In the genomic region with DNA sequence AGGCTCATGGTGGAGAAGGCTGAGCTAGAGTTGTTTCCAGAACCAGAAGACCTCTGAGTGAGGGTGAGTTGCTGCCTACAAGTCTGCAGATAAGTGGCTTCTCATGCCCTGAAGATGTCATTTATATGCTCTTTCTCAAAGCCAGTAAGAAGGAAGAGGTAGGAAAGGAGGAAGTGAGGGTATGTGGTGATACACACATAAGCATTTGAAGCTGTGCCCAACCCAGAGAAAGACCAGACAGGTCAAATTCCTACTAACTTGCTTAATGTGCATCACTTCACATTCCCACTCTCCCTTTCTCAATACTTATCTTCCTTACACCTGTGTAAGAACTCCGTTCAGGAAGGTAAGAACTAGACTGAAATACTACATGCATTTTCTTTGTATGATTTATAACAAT, we compare ENCODE assay signal across 27 cellular contexts. TPM values are rescaled to one million over a fixed set of nuclear protein-coding genes. Genes with fewer than 3 reads are reported as not detected.
DNase-seq lines count a peak whose midpoint lies in the region; ATAC-seq and TF ChIP-seq lines count a peak whose summit lies in the region.
"Had no signal": no experiment of that assay in that cellular context is flagged by ENCODE, and none has a peak within 500 bp of the region (broad histone marks: within the 10 kb centered on the region; RNA-seq: fewer than 3 reads in every experiment).

A gene with protein sequence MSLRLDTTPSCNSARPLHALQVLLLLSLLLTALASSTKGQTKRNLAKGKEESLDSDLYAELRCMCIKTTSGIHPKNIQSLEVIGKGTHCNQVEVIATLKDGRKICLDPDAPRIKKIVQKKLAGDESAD (minus strand): TSS at position 95 of the 400 bp plus-strand sequence. CDS start 87 bp downstream, at position 8.

- H3K4me2 ChIP-seq in GM23338, result no peak within 1 kb of the TSS
- H3K4me2 ChIP-seq in Loucy (ENCODE audit: low read depth, low read length, poor library complexity, severe bottlenecking), result no peak within 1 kb of the TSS

- H3K36me3 Mint-ChIP-seq in GM23338 (ENCODE audit: low read depth) (peaks cover 20% of the 10 kb centered on the region), WTC11 (peaks cover 4% of the 10 kb centered on the region; the same call in 1 of the 2 replicates)
- H3K36me3 Mint-ChIP-seq: mesothelial cell of epicardium; stimulated activated memory B cell treated with anti-CD40 and anti-IgM and Interleukin-4, amounts not matched to agents 10 μg/mL and 1 μg/mL and 100 μg/mL, for 72 hours had no signal

- H3K27ac ChIP-seq in GM23338 (ENCODE audit: low read depth), result no peak within 1 kb of the TSS
- no peak within 1 kb of the TSS for H3K27ac ChIP-seq in left ventricle myocardium inferior (replicated peaks)
- H3K27ac ChIP-seq: testis, vagina had no signal

- no peak within 1 kb of the TSS for H3K4me3 ChIP-seq in GM23338
- no peak within 1 kb of the TSS for H3K4me3 ChIP-seq in Loucy (ENCODE audit: low read length, poor library complexity, severe bottlenecking)
- H3K4me3 ChIP-seq in mononuclear cell (ENCODE audit: low read length), result no peak within 1 kb of the TSS
- no peak within 1 kb of the TSS for H3K4me3 ChIP-seq in left ventricle myocardium inferior
- H3K4me3 ChIP-seq: testis, vagina had no signal

- H3K27ac Mint-ChIP-seq in GM23338 (peak within 1 kb of the TSS; percentile 61; the same call in 1 of the 2 replicates), WTC11 (peak within 1 kb of the TSS; percentile 25; the same call in 1 of the 2 replicates)
- H3K27ac Mint-ChIP-seq: activated CD4-positive, alpha-beta T cell treated with anti-CD3 and anti-CD28 coated beads for 36 hours; mesothelial cell of epicardium; nephron; stimulated activated memory B cell treated with anti-CD40 and anti-IgM and Interleukin-4, amounts not matched to agents 10 μg/mL and 1 μg/mL and 100 μg/mL, for 72 hours had no signal

- intact Hi-C loops in left ventricle myocardium inferior (cut with micrococcal nuclease), result no loop called here

- no peak for ATAC-seq in GM23338
- no peak for ATAC-seq in WTC11
- ATAC-seq: activated CD4-positive, alpha-beta T cell treated with anti-CD3 and anti-CD28 coated beads for 36 hours; left lobe of liver; stimulated activated memory B cell treated with anti-CD40 and anti-IgM and Interleukin-4, amounts not matched to agents 10 μg/mL and 1 μg/mL and 100 μg/mL, for 72 hours had no signal

- H3K4me1 Mint-ChIP-seq in GM23338 (peaks cover 36% of the 10 kb centered on the region), WTC11 (peaks cover 76% of the 10 kb centered on the region)
- H3K4me1 Mint-ChIP-seq: activated CD4-positive, alpha-beta T cell treated with anti-CD3 and anti-CD28 coated beads for 36 hours; mesothelial cell of epicardium; nephron; stimulated activated memory B cell treated with anti-CD40 and anti-IgM and Interleukin-4, amounts not matched to agents 10 μg/mL and 1 μg/mL and 100 μg/mL, for 72 hours had no signal

- H3F3A ChIP-seq in GM23338 (replicated peaks; ENCODE audit: low read depth) (no peaks in the 10 kb centered on the region), Loucy (ENCODE audit: low read depth) (no peaks in the 10 kb centered on the region)

- TF ChIP-seq CTCF in GM23338 (conservative IDR thresholded peaks at IDR 0.05; ENCODE audit: low read depth in 2 of 2) (no peak), Loucy (conservative IDR thresholded peaks at IDR 0.05; ENCODE audit: low read length) (no peak), WTC11 (IDR thresholded peaks at IDR 0.05) (no peak), left ventricle myocardium inferior (IDR thresholded peaks at IDR 0.05; ENCODE audit: borderline replicate concordance) (no peak)

- H3K4me3 Mint-ChIP-seq in GM23338, result no peak within 1 kb of the TSS
- H3K4me3 Mint-ChIP-seq in WTC11, result no peak within 1 kb of the TSS
- H3K4me3 Mint-ChIP-seq: activated CD4-positive, alpha-beta T cell treated with anti-CD3 and anti-CD28 coated beads for 36 hours; mesothelial cell of epicardium; nephron; stimulated activated memory B cell treated with anti-CD40 and anti-IgM and Interleukin-4, amounts not matched to agents 10 μg/mL and 1 μg/mL and 100 μg/mL, for 72 hours had no signal

- H3K9ac ChIP-seq in Loucy (ENCODE audit: low read depth, low read length, poor library complexity, severe bottlenecking), result no peak within 1 kb of the TSS

- H3K9me3 ChIP-seq in Loucy (ENCODE audit: insufficient read depth, low read depth, low read length), result no peaks in the 10 kb centered on the region
- no peaks in the 10 kb centered on the region for H3K9me3 ChIP-seq in mononuclear cell (ENCODE audit: low read depth, low read length)
- H3K9me3 ChIP-seq in left ventricle myocardium inferior (replicated peaks), result no peaks in the 10 kb centered on the region
- H3K9me3 ChIP-seq: testis, vagina had no signal

- H3K79me2 ChIP-seq in GM23338 (replicated peaks; ENCODE audit: insufficient read depth) (no peaks in the 10 kb centered on the region), Loucy (ENCODE audit: insufficient read depth, low read length) (no peaks in the 10 kb centered on the region)

- H3K9me3 Mint-ChIP-seq in GM23338 (peaks cover 4% of the 10 kb centered on the region; the same call in 1 of the 3 replicates), WTC11 (peaks cover 13% of the 10 kb centered on the region)
- H3K9me3 Mint-ChIP-seq: mesothelial cell of epicardium; nephron; stimulated activated memory B cell treated with anti-CD40 and anti-IgM and Interleukin-4, amounts not matched to agents 10 μg/mL and 1 μg/mL and 100 μg/mL, for 72 hours had no signal

- CTCF ChIA-PET in WTC11 (lab: Charles Lee), result no interaction called here

- no peaks in the 10 kb centered on the region for H3K9me2 ChIP-seq in GM23338 (ENCODE audit: insufficient read depth)
- no peaks in the 10 kb centered on the region for H3K9me2 ChIP-seq in Loucy (replicated peaks; ENCODE audit: low read depth, low read length)

- H4K20me1 ChIP-seq in GM23338 (replicated peaks; ENCODE audit: insufficient read depth), result no peaks in the 10 kb centered on the region
- no peaks in the 10 kb centered on the region for H4K20me1 ChIP-seq in Loucy (ENCODE audit: insufficient read depth, low read length, poor library complexity, severe bottlenecking)

- no peaks in the 10 kb centered on the region for H3K27me3 Mint-ChIP-seq in GM23338 (ENCODE audit: insufficient read depth, low read depth, poor library complexity)
- peaks cover 11% of the 10 kb centered on the region for H3K27me3 Mint-ChIP-seq in WTC11 (ENCODE audit: low read depth)
- H3K27me3 Mint-ChIP-seq: stimulated activated memory B cell treated with anti-CD40 and anti-IgM and Interleukin-4, amounts not matched to agents 10 μg/mL and 1 μg/mL and 100 μg/mL, for 72 hours had no signal

- H3K4me1 ChIP-seq in GM23338 (ENCODE audit: insufficient read depth) (peaks cover 26% of the 10 kb centered on the region), Loucy (ENCODE audit: insufficient read depth, low read length, poor library complexity, severe bottlenecking) (peaks cover 9% of the 10 kb centered on the region), mononuclear cell (ENCODE audit: insufficient read depth, low read length) (no peaks in the 10 kb centered on the region), left ventricle myocardium inferior (no peaks in the 10 kb centered on the region)
- H3K4me1 ChIP-seq: testis, vagina had no signal

- H3K27me3 ChIP-seq in GM23338 (ENCODE audit: insufficient read depth) (no peaks in the 10 kb centered on the region), Loucy (ENCODE audit: insufficient read depth, low read length, poor library complexity, severe bottlenecking) (no peaks in the 10 kb centered on the region), mononuclear cell (ENCODE audit: insufficient read depth, low read length) (no peaks in the 10 kb centered on the region), left ventricle myocardium inferior (ENCODE audit: low read depth) (peaks cover 9% of the 10 kb centered on the region)
- H3K27me3 ChIP-seq: testis, vagina had no signal

- POLR2A ChIA-PET in WTC11 (lab: Charles Lee), result no interaction called here

- H2AFZ ChIP-seq in GM23338 (no peak within 1 kb of the TSS), Loucy (ENCODE audit: low read length) (peak within 1 kb of the TSS; percentile 71)

- DNase-seq in GM23338 (ENCODE audit: low spot score) (no peak), WTC11 (ENCODE audit: low spot score) (no peak), NCI-H1417 (lab: John Stamatoyannopoulos, UW) (no peak), left ventricle myocardium inferior (no peak), medulla oblongata (ENCODE audit: extremely low spot score) (no peak)
- DNase-seq: activated CD4-positive, alpha-beta T cell treated with anti-CD3 and anti-CD28 coated beads for 36 hours; activated CD8-positive, alpha-beta memory T cell treated with anti-CD3 and anti-CD28 coated beads for 24 hours; activated gamma-delta T cell treated with Interleukin-2 at 50 U/mL for 16 hours; activated T-cell treated with anti-CD3 and anti-CD28 coated beads, Interleukin-2, amount 50 U/mL, for 1 hour; C1 segment of cervical spinal cord; NCI-H1694; NCI-H2227 treated with DMSO at 0.1 percent for 48 hours; NCI-H774; retina; Right ventricle myocardium superior; stimulated activated CD4-positive, alpha-beta T cell treated with anti-CD3 and anti-CD28 coated beads, Interleukin-2, amount 100 ng/mL, for 48 hours; testis had no signal

- H3K36me3 ChIP-seq in GM23338 (ENCODE audit: insufficient read depth) (no peaks in the 10 kb centered on the region), Loucy (ENCODE audit: insufficient read depth, low read length) (no peaks in the 10 kb centered on the region), left ventricle myocardium inferior (no peaks in the 10 kb centered on the region)
- H3K36me3 ChIP-seq: vagina had no signal

TF ChIP-seq in GM23338, 12 proteins besides CTCF, POLR2A, EP300 and RAD21 (continues in another document):
- no peak for TF ChIP-seq JUNB (IDR thresholded peaks at IDR 0.05; ENCODE audit: unreplicated experiment)
- no peak for TF ChIP-seq CREB1 (CRISPR knock-in tag; IDR thresholded peaks at IDR 0.05; ENCODE audit: low read depth)
- no peak for TF ChIP-seq NANOG (IDR thresholded peaks at IDR 0.05; ENCODE audit: borderline replicate concordance)
- TF ChIP-seq EZH2phosphoT487 (IDR thresholded peaks at IDR 0.05; ENCODE audit: unreplicated experiment), result no peak

RNA-seq across cellular contexts. Expression of the gene that starts here (rescaled TPM):
- total RNA-seq in GM23338 (2014; rRNA removed; shearing (Covaris generic)), result 0.35 TPM in 1 of 2 replicates, not detected in the other
- 0.50 TPM in 1 of 2 replicates, not detected in the other for polyA plus RNA-seq in GM23338 (2016; fragmentation: Nextera tagmentation; extraction: Ambion mirVana)
- total RNA-seq in WTC11 (2021) (not detected in 3 replicates), mononuclear cell (1,528 TPM), left ventricle myocardium inferior (1.2 TPM)
- total RNA-seq: activated CD4-positive, alpha-beta T cell treated with anti-CD3 and anti-CD28 coated beads for 36 hours; endothelial cell of umbilical vein; M059J; mesothelial cell of epicardium; osteocyte; testis; vagina had no signal
- polyA plus RNA-seq: endothelial cell of umbilical vein had no signal

Comparison
In these comparisons a context has a peak if more than half of its experiments do, and no peak if none do; other contexts are left out.
1. RNA of the gene that starts here (total RNA-seq): 1,528 TPM in mononuclear cell (single experiment); 1.2 TPM in left ventricle myocardium inferior (single experiment), 0.35 TPM in GM23338 and not detected in WTC11; every median in the first group is over 100 times any median in the second.